11 cellular contexts compared by ENCODE assay signal in genomic region chr2:30266705-30267104, GRCh38. TPM values are rescaled to one million over a fixed set of nuclear protein-coding genes. Genes with fewer than 3 reads are reported as not detected.
DNase-seq lines count a peak whose midpoint lies in the region; ATAC-seq and TF ChIP-seq lines count a peak whose summit lies in the region.
"Had no signal": no experiment of that assay in that cellular context is flagged by ENCODE, and none has a peak within 500 bp of the region (broad histone marks: within the 10 kb centered on the region; RNA-seq: fewer than 3 reads in every experiment).

No MANE protein-coding gene starts in this region.

- no peaks in the 10 kb centered on the region for H3K9me2 ChIP-seq in OCI-LY7 (ENCODE audit: insufficient read depth, low read length)

- H3K9ac ChIP-seq in colonic mucosa (ENCODE audit: low read depth in 2 of 2, low read length in 2 of 2) = no peak overlapping the region

- peak overlapping the region; percentile 81; the same call in 1 of the 2 replicates for H2AFZ ChIP-seq in OCI-LY7 (ENCODE audit: low read length)

- TF ChIP-seq CTCF in OCI-LY7 (conservative IDR thresholded peaks at IDR 0.05; ENCODE audit: low read length) = no peak
- TF ChIP-seq CTCF in colonic mucosa (IDR thresholded peaks at IDR 0.05) = no peak

- H3K27me3 ChIP-seq in colonic mucosa = no peaks in the 10 kb centered on the region
- H3K27me3 ChIP-seq: gastrocnemius medialis, suprapubic skin had no signal

- H3K4me3 Mint-ChIP-seq in stimulated activated effector memory CD8-positive, alpha-beta T cell treated with anti-CD3 and anti-CD28 coated beads, Interleukin-12 subunit alpha, Interleukin-12 subunit beta, amount 100 ng/mL, for 72 hours = peak overlapping the region; percentile 76

- CTCF ChIA-PET in OCI-LY7 (lab: Charles Lee; ENCODE audit: unreplicated experiment) = interaction anchor here (0.9 kb wide), 1 partner anchor 14 kb away, joined by 3 read pairs; no protein-coding TSS in a partner anchor

- no peaks in the 10 kb centered on the region for H3K79me2 ChIP-seq in OCI-LY7 (ENCODE audit: insufficient read depth, low read depth, low read length)

- peaks cover 54% of the 10 kb centered on the region for H3K36me3 Mint-ChIP-seq in stimulated activated effector memory CD8-positive, alpha-beta T cell treated with anti-CD3 and anti-CD28 coated beads, Interleukin-12 subunit alpha, Interleukin-12 subunit beta, amount 100 ng/mL, for 72 hours

- intact Hi-C loops in OCI-LY7 (cut with micrococcal nuclease; ENCODE audit: unreplicated experiment) (loop anchor here (2.0 kb wide), 1 partner anchor 70 kb away; no protein-coding TSS in a partner anchor), colonic mucosa (cut with DNase I) (no loop called here)

- peak; percentile 29 for DNase-seq in activated CD4-positive, CD25-positive, alpha-beta regulatory T cell treated with anti-CD3 and anti-CD28 coated beads, Interleukin-2, amount 50 U/mL, for 72 hours
- no peak for DNase-seq in activated CD4-positive, CD25-positive, alpha-beta regulatory T cell (lab: John Stamatoyannopoulos, UW)
- DNase-seq in OCI-LY7 (ENCODE audit: low spot score) = no peak
- DNase-seq in colonic mucosa = no peak
- DNase-seq in stimulated activated effector memory CD8-positive, alpha-beta T cell treated with anti-CD3 and anti-CD28 coated beads, Interleukin-12 subunit alpha, Interleukin-12 subunit beta, amount 100 ng/mL, for 72 hours (ENCODE audit: low spot score in 2 of 2) = no peak
- DNase-seq in GM19238 (ENCODE audit: insufficient read length, low spot score) = no peak
- DNase-seq in NCI-H2029 treated with DMSO at 0.1 percent for 48 hours (lab: John Stamatoyannopoulos, UW) = no peak
- DNase-seq in NOMO-1 treated with dmso at 0.1 percent for 144 hours (lab: John Stamatoyannopoulos, UW; ENCODE audit: unreplicated experiment) = no peak
- DNase-seq: gastrocnemius medialis, NCI-H2029 had no signal

- peak overlapping the region; percentile 93 for H3K27ac Mint-ChIP-seq in stimulated activated effector memory CD8-positive, alpha-beta T cell treated with anti-CD3 and anti-CD28 coated beads, Interleukin-12 subunit alpha, Interleukin-12 subunit beta, amount 100 ng/mL, for 72 hours

- POLR2A ChIA-PET in OCI-LY7 (lab: Charles Lee) = interaction anchor here (0.5 to 3.7 kb wide), 10 partner anchors 10 to 202 kb away, joined by 3 to 30 read pairs (median 5); no protein-coding TSS in a partner anchor

- H3K27ac ChIP-seq in OCI-LY7 (ENCODE audit: low read depth, low read length, poor library complexity, severe bottlenecking) (no peak overlapping the region), colonic mucosa (peak overlapping the region; percentile 42)

- H3K9me3 Mint-ChIP-seq in stimulated activated effector memory CD8-positive, alpha-beta T cell treated with anti-CD3 and anti-CD28 coated beads, Interleukin-12 subunit alpha, Interleukin-12 subunit beta, amount 100 ng/mL, for 72 hours = peaks cover 5% of the 10 kb centered on the region

- H3K4me3 ChIP-seq in OCI-LY7 (ENCODE audit: low read depth, low read length, poor library complexity, severe bottlenecking) (no peak overlapping the region), colonic mucosa (no peak overlapping the region)
- H3K4me3 ChIP-seq: gastrocnemius medialis, suprapubic skin had no signal

- no peaks in the 10 kb centered on the region for H4K20me1 ChIP-seq in OCI-LY7 (ENCODE audit: insufficient read depth, low read length)

- no peak for ATAC-seq in stimulated activated effector memory CD8-positive, alpha-beta T cell treated with anti-CD3 and anti-CD28 coated beads, Interleukin-12 subunit alpha, Interleukin-12 subunit beta, amount 100 ng/mL, for 72 hours

- no TSS peak for BruUV-seq in OCI-LY7 (replicated peaks; lab: Mats Ljungman, UMichigan)

- H3K4me1 Mint-ChIP-seq in stimulated activated effector memory CD8-positive, alpha-beta T cell treated with anti-CD3 and anti-CD28 coated beads, Interleukin-12 subunit alpha, Interleukin-12 subunit beta, amount 100 ng/mL, for 72 hours = peaks cover 84% of the 10 kb centered on the region

- H3K36me3 ChIP-seq in OCI-LY7 (ENCODE audit: insufficient read depth, low read length) = no peaks in the 10 kb centered on the region
- no peaks in the 10 kb centered on the region for H3K36me3 ChIP-seq in colonic mucosa
- H3K36me3 ChIP-seq: gastrocnemius medialis, suprapubic skin had no signal

- no peaks in the 10 kb centered on the region for H3K9me3 ChIP-seq in OCI-LY7 (ENCODE audit: low read length)
- no peaks in the 10 kb centered on the region for H3K9me3 ChIP-seq in colonic mucosa
- H3K9me3 ChIP-seq: gastrocnemius medialis, suprapubic skin had no signal

- H3K4me2 ChIP-seq in OCI-LY7 (ENCODE audit: low read length) = peak overlapping the region; percentile 39; the same call in 1 of the 2 replicates

- H3K4me1 ChIP-seq in OCI-LY7 (ENCODE audit: insufficient read depth, low read length, poor library complexity, severe bottlenecking) (peaks cover 22% of the 10 kb centered on the region), colonic mucosa (no peaks in the 10 kb centered on the region)
- H3K4me1 ChIP-seq: gastrocnemius medialis had no signal

RNA-seq across cellular contexts. Expression of gene LBH, which starts 35.4 kb away (rescaled TPM):
- total RNA-seq in OCI-LY7 (2014; rRNA removed; shearing (Covaris generic)) = 0.75 and 3.7 TPM in 2 replicates
- total RNA-seq in OCI-LY7 (2022) (3.0 and 3.8 TPM in 2 replicates), colonic mucosa (10 to 100 TPM in 1 of 2 donors, 1 to 10 TPM in 1; 8.7 to 16.1 TPM)
